25 cellular contexts compared by ENCODE assay signal in the genomic region with DNA sequence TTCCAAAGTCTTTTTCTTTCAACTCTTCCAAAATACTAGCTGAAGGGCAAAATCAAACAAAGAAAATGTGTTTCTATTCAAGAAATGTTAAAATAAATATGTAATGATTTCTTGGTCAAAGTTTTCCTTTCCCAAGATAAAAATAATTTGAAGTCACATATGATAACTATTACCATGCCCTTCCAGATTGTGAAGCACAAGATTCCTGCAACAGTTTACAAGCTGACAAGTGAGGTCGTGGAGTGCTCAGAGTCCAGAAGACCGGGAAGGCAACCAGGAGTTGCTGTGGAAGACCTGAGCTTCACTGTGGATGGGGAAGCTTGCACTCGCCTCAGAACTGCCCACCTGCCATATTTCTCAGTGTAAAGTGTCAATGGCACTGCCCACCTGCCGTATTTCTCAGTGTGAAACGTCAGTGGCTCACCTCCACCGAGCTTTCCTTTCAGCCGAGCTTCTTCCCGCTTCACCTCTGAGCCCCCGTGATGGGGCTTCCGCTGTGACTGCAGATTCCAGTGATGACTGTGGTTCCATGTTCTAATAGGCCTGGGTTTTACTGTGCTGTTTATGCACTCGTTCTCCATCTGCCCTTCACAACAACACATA.
"Had no signal": no experiment of that assay in that cellular context is flagged by ENCODE, and none has a peak within 500 bp of the region (broad histone marks: within the 10 kb centered on the region; RNA-seq: fewer than 3 reads in every experiment).

No MANE protein-coding gene starts in this region.

- H3K36me3 ChIP-seq: ascending aorta, left lung, lower lobe of right lung, ovary, sigmoid colon, stomach, thyroid gland, upper lobe of right lung had no signal

- H3K4me3 ChIP-seq: ascending aorta, left lung, lower lobe of right lung, mucosa of descending colon, ovary, sigmoid colon, smooth muscle cell, stomach, thyroid gland, upper lobe of right lung had no signal

- ATAC-seq: esophagus mucosa; left lung; lower lobe of right lung; mucosa of descending colon; natural killer cell treated with Interleukin-12 subunit alpha and Interleukin-12 subunit beta and Interleukin-15 and Interleukin-18, amount 100 ng/mL, for 72 hours; upper lobe of right lung had no signal

- H3K4me1 ChIP-seq: ascending aorta, left lung, lower lobe of right lung, stomach, thyroid gland, upper lobe of right lung had no signal

- H3K27ac ChIP-seq: ascending aorta, left lung, lower lobe of right lung, ovary, stomach, thyroid gland, upper lobe of right lung had no signal

- H3K27me3 ChIP-seq: ascending aorta, ovary, sigmoid colon, stomach, thyroid gland, upper lobe of right lung had no signal

- H3K9me3 ChIP-seq: ascending aorta, ovary, thyroid gland had no signal

- DNase-seq: activated CD4-positive, alpha-beta memory T cell treated with anti-CD3 and anti-CD28 coated beads for 36 hours; activated CD4-positive, alpha-beta T cell treated with anti-CD3 and anti-CD28 coated beads, Interleukin-2, amount 10 ng/mL, durations not matched to agents 24 days and 14 days; activated CD4-positive, CD25-positive, alpha-beta regulatory T cell treated with anti-CD3 and anti-CD28 coated beads, Interleukin-2, amount 50 U/mL, for 72 hours; activated CD8-positive, alpha-beta memory T cell treated with anti-CD3 and anti-CD28 coated beads, Interleukin-2, amount 50 U/mL, for 4 hours; activated gamma-delta T cell; activated naive CD4-positive, alpha-beta T cell treated with anti-CD3 and anti-CD28 coated beads, Interleukin-2, amount 10 ng/mL, durations not matched to agents 7 days and 5 days; activated naive CD8-positive, alpha-beta T cell treated with anti-CD3 and anti-CD28 coated beads, Interleukin-2, amount 10 ng/mL, durations not matched to agents 7 days and 5 days; activated T-cell treated with anti-CD3 and anti-CD28 coated beads, Interleukin-2, amount 50 U/mL, for 1 hour; caudate nucleus; left lung; lower lobe of right lung; mucosa of descending colon; ovary; sigmoid colon; stimulated activated CD4-positive, alpha-beta T cell treated with anti-CD3 and anti-CD28 coated beads, Interleukin-15, amount 100 ng/mL, for 24 hours; stimulated activated CD4-positive, alpha-beta T cell treated with anti-CD3 and anti-CD28 coated beads, Interleukin-2, amount 100 ng/mL, for 24 hours; stimulated activated naive B cell treated with anti-CD40 and anti-IgM and Interleukin-4, amounts not matched to agents 10 μg/mL and 1 μg/mL and 100 μg/mL, for 72 hours; stomach; T-helper 9 cell; thyroid gland; upper lobe of right lung had no signal
